8 cellular contexts compared by ENCODE assay signal in genomic region chr11:119727523-119728081, GRCh38. TPM values are rescaled to one million over a fixed set of nuclear protein-coding genes. Genes with fewer than 3 reads are reported as not detected.
DNase-seq lines count a peak whose midpoint lies in the region; ATAC-seq, FAIRE-seq and TF ChIP-seq lines count a peak whose summit lies in the region.

No MANE protein-coding gene starts in this region.

- CTCF ChIA-PET in CD4-positive, alpha-beta memory T cell (lab: Charles Lee; ENCODE audit: partially characterized antibody): interaction anchor here (1.0 to 1.7 kb wide), 4 partner anchors 9 to 104 kb away, joined by 4 to 6 read pairs (median 4); no protein-coding TSS in a partner anchor
- CTCF ChIA-PET in HEK293 (lab: Yijun Ruan, JAX): interaction anchor here (0.9 to 2.4 kb wide), 6 partner anchors 10 to 381 kb away, joined by 3 to 18 read pairs (median 3); no protein-coding TSS in a partner anchor
- CTCF ChIA-PET in activated CD4-positive, alpha-beta memory T cell treated with anti-CD3 and anti-CD28 coated beads, Interleukin-2, amount 10 ng/mL, durations not matched to agents 7 days and 5 days (lab: Charles Lee): interaction anchor here (1.6 to 2.5 kb wide), 4 partner anchors 9 to 59 kb away, joined by 5 to 49 read pairs (median 14); no protein-coding TSS in a partner anchor

- H3K27me3 ChIP-seq in CD4-positive, alpha-beta memory T cell (ENCODE audit: insufficient read depth, low read length): peaks cover 10% of the 10 kb centered on the region
- no peaks in the 10 kb centered on the region for H3K27me3 ChIP-seq in ovary

- H3K4me3 Mint-ChIP-seq in CD4-positive, alpha-beta memory T cell: peak overlapping the region; percentile 93 to 98 (median 95)
- peak overlapping the region; percentile 77 for H3K4me3 Mint-ChIP-seq in activated CD4-positive, alpha-beta memory T cell treated with anti-CD3 and anti-CD28 coated beads, Interleukin-2, amount 10 ng/mL, durations not matched to agents 7 days and 5 days

- no peak for ATAC-seq in HG03159 (IDR thresholded peaks at IDR 0.05; ENCODE audit: unreplicated experiment)

- no peak overlapping the region for H3K27ac ChIP-seq in CD4-positive, alpha-beta memory T cell (ENCODE audit: low read depth, low read length)
- H3K27ac ChIP-seq in HEK293 (ENCODE audit: extremely low read depth, low read depth, low read length) (no peak overlapping the region), ovary (no peak overlapping the region)

- intact Hi-C loops in CD4-positive, alpha-beta memory T cell (cut with micrococcal nuclease): loop anchor here (1.0 to 5.0 kb wide), 3 partner anchors 14 to 245 kb away; no protein-coding TSS in a partner anchor
- intact Hi-C loops in ovary (cut with DNase I): loop anchor here (5.0 to 10.0 kb wide), 3 partner anchors 55 to 243 kb away; no protein-coding TSS in a partner anchor

- no peaks in the 10 kb centered on the region for H3K9me3 Mint-ChIP-seq in CD4-positive, alpha-beta memory T cell
- H3K9me3 Mint-ChIP-seq in activated CD4-positive, alpha-beta memory T cell treated with anti-CD3 and anti-CD28 coated beads, Interleukin-2, amount 10 ng/mL, durations not matched to agents 7 days and 5 days: no peaks in the 10 kb centered on the region

- H3K36me3 ChIP-seq in CD4-positive, alpha-beta memory T cell (ENCODE audit: insufficient read depth, low read length): no peaks in the 10 kb centered on the region
- H3K36me3 ChIP-seq in HEK293 (ENCODE audit: control insufficient read depth in 2 of 2, insufficient read depth in 1 of 2, low read length in 2 of 2) (no peaks in the 10 kb centered on the region), ovary (no peaks in the 10 kb centered on the region)

- POLR2A ChIA-PET in CD4-positive, alpha-beta memory T cell (lab: Charles Lee; ENCODE audit: partially characterized antibody): no interaction called here
- POLR2A ChIA-PET in HEK293 (lab: Yijun Ruan, JAX): interaction anchor here (0.7 to 0.9 kb wide), 2 partner anchors 9 to 13 kb away, joined by 3 read pairs; no protein-coding TSS in a partner anchor
- POLR2A ChIA-PET in activated CD4-positive, alpha-beta memory T cell treated with anti-CD3 and anti-CD28 coated beads, Interleukin-2, amount 10 ng/mL, durations not matched to agents 7 days and 5 days (lab: Charles Lee): interaction anchor here (0.8 kb wide), 1 partner anchor 37 kb away, joined by 4 read pairs; no protein-coding TSS in a partner anchor

- H3K4me1 ChIP-seq in CD4-positive, alpha-beta memory T cell (ENCODE audit: insufficient read depth, low read length): peaks cover 20% of the 10 kb centered on the region
- H3K4me1 ChIP-seq in HEK293 (ENCODE audit: control insufficient read depth, insufficient read depth, low read length) (no peaks in the 10 kb centered on the region), ovary (ENCODE audit: insufficient read depth) (peaks cover 11% of the 10 kb centered on the region)

- FAIRE-seq in frontal cortex (lab: Jason Lieb, UNC): no peak

- peaks cover 6 to 22% (median 14%) of the 10 kb centered on the region in 4 donors for H3K4me1 Mint-ChIP-seq in CD4-positive, alpha-beta memory T cell
- H3K4me1 Mint-ChIP-seq in activated CD4-positive, alpha-beta memory T cell treated with anti-CD3 and anti-CD28 coated beads, Interleukin-2, amount 10 ng/mL, durations not matched to agents 7 days and 5 days: peaks cover 13% of the 10 kb centered on the region

- peak; percentile 40; the same call in 1 of the 2 replicates for TF ChIP-seq CTCF in HEK293 (tag by site-specific recombination; IDR thresholded peaks at IDR 0.05)
- TF ChIP-seq CTCF in ovary (IDR thresholded peaks at IDR 0.05): no peak

- no peak for TF ChIP-seq EP300 in ovary (IDR thresholded peaks at IDR 0.05)

- WGBS in ovary, 3 donors: 0% methylated on average over 27 to 45 of the region's 45 CpGs

- peaks cover 4 to 10% of the 10 kb centered on the region in 2 donors for H3K27me3 Mint-ChIP-seq in CD4-positive, alpha-beta memory T cell
- peaks cover 57% of the 10 kb centered on the region for H3K27me3 Mint-ChIP-seq in activated CD4-positive, alpha-beta memory T cell treated with anti-CD3 and anti-CD28 coated beads, Interleukin-2, amount 10 ng/mL, durations not matched to agents 7 days and 5 days

- H3K27ac Mint-ChIP-seq in CD4-positive, alpha-beta memory T cell: peak overlapping the region in 5 of 7 donors; percentile 89 to 95 (median 90)
- no peak overlapping the region for H3K27ac Mint-ChIP-seq in activated CD4-positive, alpha-beta memory T cell treated with anti-CD3 and anti-CD28 coated beads, Interleukin-2, amount 10 ng/mL, durations not matched to agents 7 days and 5 days

- H3K9me3 ChIP-seq in CD4-positive, alpha-beta memory T cell (ENCODE audit: control insufficient read depth in 1 of 2, low read length in 2 of 2): no peaks in the 10 kb centered on the region
- no peaks in the 10 kb centered on the region for H3K9me3 ChIP-seq in HEK293 (ENCODE audit: control insufficient read depth, insufficient read depth, low read depth, low read length)
- no peaks in the 10 kb centered on the region for H3K9me3 ChIP-seq in ovary

- TF ChIP-seq POLR2A in ovary (IDR thresholded peaks at IDR 0.05): no peak

- peaks cover 0 to 2% of the 10 kb centered on the region in 2 donors for H3K36me3 Mint-ChIP-seq in CD4-positive, alpha-beta memory T cell
- H3K36me3 Mint-ChIP-seq in activated CD4-positive, alpha-beta memory T cell treated with anti-CD3 and anti-CD28 coated beads, Interleukin-2, amount 10 ng/mL, durations not matched to agents 7 days and 5 days (ENCODE audit: low read depth): no peaks in the 10 kb centered on the region

- DNase-seq in CD4-positive, alpha-beta memory T cell: peak in 3 of 5 donors; percentile 22 to 54 (median 29)
- DNase-seq in activated CD4-positive, alpha-beta memory T cell treated with anti-CD3 and anti-CD28 coated beads, Interleukin-2, amount 10 ng/mL, durations not matched to agents 7 days and 5 days: peak; percentile 27
- DNase-seq in frontal cortex (ENCODE audit: low spot score in 2 of 2) (peak; percentile 64 to 67), ovary (peak; percentile 24 to 49 (median 44)), inferior parietal cortex (ENCODE audit: extremely low spot score) (no peak), NCI-H2171 (lab: John Stamatoyannopoulos, UW) (no peak)

- peak overlapping the region; percentile 47 to 50 for H3K4me3 ChIP-seq in CD4-positive, alpha-beta memory T cell (ENCODE audit: low read length in 2 of 2)
- H3K4me3 ChIP-seq in HEK293 (ENCODE audit: low read depth, low read length): peak overlapping the region; percentile 67
- peak overlapping the region; percentile 67 for H3K4me3 ChIP-seq in ovary

TF ChIP-seq in HEK293, 187 proteins besides CTCF, POLR2A, EP300 and RAD21 (continues in another document):
- peak; percentile 41 for TF ChIP-seq GLIS1 (tag by site-specific recombination; IDR thresholded peaks at IDR 0.05)
- TF ChIP-seq PATZ1 (tag by site-specific recombination; IDR thresholded peaks at IDR 0.05): peak; percentile 45
- no peak for TF ChIP-seq ZNF560 (tag by site-specific recombination; IDR thresholded peaks at IDR 0.05; ENCODE audit: borderline replicate concordance)
- TF ChIP-seq BCL6B (tag by site-specific recombination; IDR thresholded peaks at IDR 0.05): no peak
- no peak for TF ChIP-seq ZNF660 (tag by site-specific recombination; IDR thresholded peaks at IDR 0.05)
- TF ChIP-seq ZNF335 (tag by site-specific recombination; conservative IDR thresholded peaks at IDR 0.05): peak; percentile 63; the same call in 1 of the 2 replicates
- 0 out of 2 replicates have a peak, but pooled peaks have one; percentile 61 for TF ChIP-seq ZNF398 (tag by site-specific recombination; IDR thresholded peaks at IDR 0.05)

RNA-seq across cellular contexts. Expression of gene NECTIN1, which starts 1.4 kb away (rescaled TPM):
- total RNA-seq in CD4-positive, alpha-beta memory T cell: 1 to 10 TPM; 3.5 to 3.8 TPM
- polyA plus RNA-seq in CD4-positive, alpha-beta memory T cell: 1 to 10 TPM in 1 of 2 donors, not detected in 1; 1.2 TPM
- total RNA-seq in activated CD4-positive, alpha-beta memory T cell treated with anti-CD3 and anti-CD28 coated beads, Interleukin-2, amount 10 ng/mL, durations not matched to agents 7 days and 5 days: 1 to 10 TPM; 1.7 to 1.9 TPM
- 10.2 TPM for total RNA-seq in frontal cortex
- total RNA-seq in ovary: 10 to 100 TPM in 1 of 7 donors, 1 to 10 TPM in 6; 1.5 to 12.1 (median 6.3) TPM
- polyA plus RNA-seq in ovary: 1 to 10 TPM; 3.8 to 4.2 TPM

Comparison
In these comparisons a context has a peak if more than half of its experiments do, and no peak if none do; other contexts are left out.
1. DNase-seq: peak in CD4-positive, alpha-beta memory T cell (3 of 5), activated CD4-positive, alpha-beta memory T cell treated with anti-CD3 and anti-CD28 coated beads, Interleukin-2, amount 10 ng/mL, durations not matched to agents 7 days and 5 days (single experiment), frontal cortex (2 of 2) and ovary (5 of 5); none in inferior parietal cortex (single experiment) and NCI-H2171 (single experiment).
2. Peak in every context shown above with its lines, with median percentiles within 50 percentile points of each other: H3K4me3 ChIP-seq.